8 cellular contexts compared by ENCODE assay signal in the genomic region with DNA sequence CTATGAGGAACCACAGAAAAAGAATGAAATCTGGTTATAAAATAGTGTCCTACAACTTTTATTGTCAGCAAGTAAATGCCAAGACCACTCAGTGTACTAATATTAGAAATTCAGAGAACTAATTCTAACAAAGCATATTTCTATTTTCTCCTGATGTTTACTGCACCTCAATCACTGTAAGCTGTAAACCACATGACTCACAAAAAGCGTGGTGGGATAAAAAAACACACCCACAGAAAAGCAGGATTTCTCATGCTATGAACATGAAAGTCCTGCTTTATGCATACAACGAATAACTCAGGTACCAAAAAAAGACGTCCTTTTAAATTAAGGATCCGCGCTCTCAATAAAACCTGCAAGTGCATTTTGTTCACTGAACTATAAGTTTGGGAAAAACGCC. TPM values are rescaled to one million over a fixed set of nuclear protein-coding genes. Genes with fewer than 3 reads are reported as not detected.
A peak's percentile ranks its signal among the peaks of the same experiment; 100 is the strongest.
DNase-seq lines count a peak whose midpoint lies in the region; ATAC-seq and TF ChIP-seq lines count a peak whose summit lies in the region.

No MANE protein-coding gene starts in this region.

- in situ Hi-C loops in G401 (cut with HindIII; ENCODE audit: low sequenced_read_pairs): no loop called here

- H3K4me3 Mint-ChIP-seq in CD8-positive, alpha-beta T cell: peak overlapping the region; percentile 90
- peak overlapping the region; percentile 68 for H3K4me3 Mint-ChIP-seq in endodermal cell

- no peaks in the 10 kb centered on the region for H3K27me3 ChIP-seq in CD8-positive, alpha-beta T cell (ENCODE audit: insufficient read depth, low read length)
- H3K27me3 ChIP-seq in NT2/D1 (ENCODE audit: insufficient read depth, insufficient read length) (no peaks in the 10 kb centered on the region), endodermal cell (ENCODE audit: control insufficient read depth, insufficient read depth, low read length, poor library complexity, severe bottlenecking) (peaks cover 25% of the 10 kb centered on the region), neutrophil (no peaks in the 10 kb centered on the region)

- H3K27ac ChIP-seq in CD8-positive, alpha-beta T cell (ENCODE audit: low read depth, low read length): peak overlapping the region; percentile 98
- H3K27ac ChIP-seq in endodermal cell (ENCODE audit: low read depth, low read length) (no peak overlapping the region), neutrophil (peak overlapping the region; percentile 88)

- H3K4me1 ChIP-seq in CD8-positive, alpha-beta T cell (ENCODE audit: insufficient read depth, low read length): peaks cover 51% of the 10 kb centered on the region
- H3K4me1 ChIP-seq in NT2/D1 (ENCODE audit: insufficient read depth, insufficient read length) (peaks cover 7% of the 10 kb centered on the region), endodermal cell (ENCODE audit: control insufficient read depth, insufficient read depth, low read length) (no peaks in the 10 kb centered on the region), neutrophil (ENCODE audit: control insufficient read depth in 1 of 2, insufficient read depth in 1 of 2, low read depth in 1 of 2, low read length in 1 of 2) (peaks cover 20% of the 10 kb centered on the region in 2 experiments)

- H3K4me3 ChIP-seq in CD8-positive, alpha-beta T cell (ENCODE audit: low read depth, low read length): peak overlapping the region; percentile 97
- H3K4me3 ChIP-seq in NT2/D1 (ENCODE audit: insufficient read length, low read depth) (peak overlapping the region; percentile 99), endodermal cell (ENCODE audit: low read length) (peak overlapping the region; percentile 95), neutrophil (ENCODE audit: low read depth in 1 of 2, low read length in 1 of 2) (peak overlapping the region; percentile 74 to 88)

- intact Hi-C loops in CD8-positive, alpha-beta T cell (cut with DNase I, micrococcal nuclease): loop anchor here (2.0 to 5.0 kb wide), 2 partner anchors 23 to 165 kb away; partner anchors contain the start of gene HSBP1L1 (in 1 of the 2)

- H3K36me3 ChIP-seq in CD8-positive, alpha-beta T cell (ENCODE audit: insufficient read depth, low read length): no peaks in the 10 kb centered on the region
- peaks cover 43% of the 10 kb centered on the region for H3K36me3 ChIP-seq in NT2/D1 (ENCODE audit: insufficient read depth, insufficient read length, low read length)
- H3K36me3 ChIP-seq in endodermal cell (ENCODE audit: control insufficient read depth, insufficient read depth, low read length): peaks cover 36% of the 10 kb centered on the region
- H3K36me3 ChIP-seq in neutrophil: no peaks in the 10 kb centered on the region

- peaks cover 53% of the 10 kb centered on the region for H3K4me1 Mint-ChIP-seq in CD8-positive, alpha-beta T cell (ENCODE audit: low read depth)
- peaks cover 13% of the 10 kb centered on the region for H3K4me1 Mint-ChIP-seq in endodermal cell

- DNase-seq in CD8-positive, alpha-beta T cell: no peak
- DNase-seq in NT2/D1 (ENCODE audit: low read depth, low spot score) (no peak), endodermal cell (no peak), NCI-H2029 (lab: John Stamatoyannopoulos, UW) (no peak), 8988T (no peak), G401 (ENCODE audit: low spot score) (no peak)

- POLR2A ChIA-PET in CD8-positive, alpha-beta T cell (lab: Charles Lee): interaction anchor here (0.7 to 2.3 kb wide), 6 partner anchors 23 to 121 kb away, joined by 3 to 8 read pairs (median 4); partner anchors contain the start of genes ADNP2, HSBP1L1, RBFA and SLC66A2

- H3K27ac Mint-ChIP-seq in CD8-positive, alpha-beta T cell: peak overlapping the region; percentile 89
- H3K27ac Mint-ChIP-seq in endodermal cell: peak overlapping the region; percentile 68

- no peak for TF ChIP-seq CTCF in CD8-positive, alpha-beta T cell (IDR thresholded peaks at IDR 0.05)
- TF ChIP-seq CTCF in endodermal cell (conservative IDR thresholded peaks at IDR 0.05) (no peak), neutrophil (IDR thresholded peaks at IDR 0.05) (no peak)

- H3K9me3 ChIP-seq in CD8-positive, alpha-beta T cell (ENCODE audit: low read length): no peaks in the 10 kb centered on the region
- H3K9me3 ChIP-seq in NT2/D1 (ENCODE audit: insufficient read depth, low read length): no peaks in the 10 kb centered on the region
- no peaks in the 10 kb centered on the region for H3K9me3 ChIP-seq in endodermal cell (ENCODE audit: control insufficient read depth, low read length)
- H3K9me3 ChIP-seq in neutrophil: no peaks in the 10 kb centered on the region

- peaks cover 31% of the 10 kb centered on the region for H3K36me3 Mint-ChIP-seq in CD8-positive, alpha-beta T cell
- H3K36me3 Mint-ChIP-seq in endodermal cell (ENCODE audit: low read depth): peaks cover 25% of the 10 kb centered on the region

- no peaks in the 10 kb centered on the region for H3K9me3 Mint-ChIP-seq in CD8-positive, alpha-beta T cell
- H3K9me3 Mint-ChIP-seq in endodermal cell: no peaks in the 10 kb centered on the region

- CTCF ChIA-PET in CD8-positive, alpha-beta T cell (lab: Charles Lee): interaction anchor here (0.6 to 0.7 kb wide), 2 partner anchors 8 to 28 kb away, joined by 3 read pairs; no protein-coding TSS in a partner anchor

- H3K9ac ChIP-seq in NT2/D1 (ENCODE audit: insufficient read length, low read depth) (peak overlapping the region; percentile 94), endodermal cell (ENCODE audit: extremely low read depth, low read length, poor library complexity, severe bottlenecking) (peak overlapping the region; percentile 63)

- no peak for ATAC-seq in CD8-positive, alpha-beta T cell
- no peak for ATAC-seq in HG02981 (IDR thresholded peaks at IDR 0.05; ENCODE audit: unreplicated experiment)

- 0% methylated on average over 1 to 6 of the region's 6 CpGs for WGBS in endodermal cell (ENCODE audit: insufficient coverage in 1 of 2, insufficient read length in 1 of 2), 2 experiments

- no peaks in the 10 kb centered on the region for H3K27me3 Mint-ChIP-seq in CD8-positive, alpha-beta T cell (ENCODE audit: low read depth)
- H3K27me3 Mint-ChIP-seq in endodermal cell (ENCODE audit: insufficient read depth): peaks cover 30% of the 10 kb centered on the region

RNA-seq across cellular contexts. Expression of gene TXNL4A, which starts 0.8 kb away (rescaled TPM):
- 10 to 100 TPM; 62.0 to 69.0 TPM for total RNA-seq in CD8-positive, alpha-beta T cell
- total RNA-seq in endodermal cell: 100 to 1,000 TPM; 117 to 138 TPM
- polyA plus RNA-seq in endodermal cell (2013, experiment 1 of 2): 151 TPM
- 154 TPM for polyA plus RNA-seq in endodermal cell (2013, experiment 2 of 2)
- 170 and 209 TPM in 2 replicates for total RNA-seq in G401 (2014; rRNA removed; shearing (Covaris generic))

RNA-seq across cellular contexts. Expression of gene HSBP1L1, which starts 23.1 kb away (rescaled TPM):
- total RNA-seq in CD8-positive, alpha-beta T cell: 10 to 100 TPM; 19.0 to 20.4 TPM
- 1 to 10 TPM; 2.6 to 2.7 TPM for total RNA-seq in endodermal cell
- 4.1 TPM for polyA plus RNA-seq in endodermal cell (2013, experiment 1 of 2)
- 2.8 TPM for polyA plus RNA-seq in endodermal cell (2013, experiment 2 of 2)
- total RNA-seq in G401 (2014; rRNA removed; shearing (Covaris generic)): 31.6 and 32.7 TPM in 2 replicates

RNA-seq across cellular contexts. Expression of gene SLC66A2, which starts 36.1 kb away (rescaled TPM):
- 10 to 100 TPM; 50.0 to 53.4 TPM for total RNA-seq in CD8-positive, alpha-beta T cell
- total RNA-seq in endodermal cell: 10 to 100 TPM; 30.3 to 32.4 TPM
- 16.2 TPM for polyA plus RNA-seq in endodermal cell (2013, experiment 1 of 2)
- 16.9 TPM for polyA plus RNA-seq in endodermal cell (2013, experiment 2 of 2)
- 65.7 and 94.9 TPM in 2 replicates for total RNA-seq in G401 (2014; rRNA removed; shearing (Covaris generic))

RNA-seq across cellular contexts. Expression of gene RBFA, which starts 46.7 kb away (rescaled TPM):
- 10 to 100 TPM; 10.4 to 11.9 TPM for total RNA-seq in CD8-positive, alpha-beta T cell
- 10 to 100 TPM; 16.6 to 27.6 TPM for total RNA-seq in endodermal cell
- polyA plus RNA-seq in endodermal cell (2013, experiment 1 of 2): 26.5 TPM
- polyA plus RNA-seq in endodermal cell (2013, experiment 2 of 2): 24.5 TPM
- 45.1 and 48.6 TPM in 2 replicates for total RNA-seq in G401 (2014; rRNA removed; shearing (Covaris generic))
